In the genomic region with DNA sequence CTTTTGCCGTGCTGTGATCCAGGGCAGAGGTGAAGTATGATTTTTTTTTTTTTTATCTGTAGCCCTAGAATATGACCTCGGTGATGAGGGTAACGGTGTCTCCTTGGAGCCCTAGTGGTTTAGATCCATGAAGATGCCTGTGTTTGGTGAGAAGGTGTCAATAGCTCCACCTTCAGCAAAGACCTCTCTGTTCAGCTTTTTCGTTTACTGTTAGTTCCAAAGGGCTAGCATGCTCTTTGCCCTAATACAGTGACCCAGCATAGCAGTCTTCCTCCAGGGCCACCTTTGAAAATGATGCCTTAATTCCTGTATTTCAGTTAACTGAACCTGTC, we compare ENCODE assay signal across 8 cellular contexts. TPM values are rescaled to one million over a fixed set of nuclear protein-coding genes. Genes with fewer than 3 reads are reported as not detected.
DNase-seq lines count a peak whose midpoint lies in the region; ATAC-seq lines count a peak whose summit lies in the region.

No MANE protein-coding gene starts in this region.

- intact Hi-C loops in activated T-helper 2 cell treated with anti-CD3 and anti-CD28 coated beads, Interferon-gamma antibody, Interleukin-2, Interleukin-4, amounts not matched to agents 10 μg/mL and 5 μg/mL and 100 μg/mL, durations not matched to agents 14 hours and 24 hours and 36 hours (cut with micrococcal nuclease), result loop anchor here (2.0 to 5.0 kb wide), 3 partner anchors 84 to 242 kb away; partner anchors contain the start of genes CFAP70, ECD and FAM149B1

- no peaks in the 10 kb centered on the region for H3K27me3 Mint-ChIP-seq in activated T-helper 2 cell treated with anti-CD3 and anti-CD28 coated beads, Interferon-gamma antibody, Interleukin-2, Interleukin-4, amounts not matched to agents 10 μg/mL and 5 μg/mL and 100 μg/mL, durations not matched to agents 14 hours and 24 hours and 36 hours (ENCODE audit: low read depth)

- DNase-seq in DMS53 treated with DMSO at 0.1 percent for 48 hours (lab: John Stamatoyannopoulos, UW; ENCODE audit: unreplicated experiment) (peak; percentile 8), iPS-NIHi7 (ENCODE audit: extremely low spot score) (peak; percentile 50), HPDE6-E6E7 (ENCODE audit: extremely low spot score) (no peak)
- no peak for DNase-seq in activated T-helper 2 cell treated with anti-CD3 and anti-CD28 coated beads, Interferon-gamma antibody, Interleukin-2, Interleukin-4, amounts not matched to agents 10 μg/mL and 5 μg/mL and 100 μg/mL, durations not matched to agents 14 hours and 24 hours and 36 hours (ENCODE audit: low spot score)

- peaks cover 38% of the 10 kb centered on the region for H3K36me3 Mint-ChIP-seq in activated T-helper 2 cell treated with anti-CD3 and anti-CD28 coated beads, Interferon-gamma antibody, Interleukin-2, Interleukin-4, amounts not matched to agents 10 μg/mL and 5 μg/mL and 100 μg/mL, durations not matched to agents 14 hours and 24 hours and 36 hours (ENCODE audit: low read depth)

- H3K27ac Mint-ChIP-seq in activated T-helper 2 cell treated with anti-CD3 and anti-CD28 coated beads, Interferon-gamma antibody, Interleukin-2, Interleukin-4, amounts not matched to agents 10 μg/mL and 5 μg/mL and 100 μg/mL, durations not matched to agents 14 hours and 24 hours and 36 hours, result peak overlapping the region; percentile 91

- peak overlapping the region; percentile 86 for H3K27ac ChIP-seq in temporal lobe (ENCODE audit: low read depth, low read length)

- peak overlapping the region; percentile 98 for H3K4me3 Mint-ChIP-seq in activated T-helper 2 cell treated with anti-CD3 and anti-CD28 coated beads, Interferon-gamma antibody, Interleukin-2, Interleukin-4, amounts not matched to agents 10 μg/mL and 5 μg/mL and 100 μg/mL, durations not matched to agents 14 hours and 24 hours and 36 hours (ENCODE audit: low read depth)

- ATAC-seq in HG03095 (IDR thresholded peaks at IDR 0.05; ENCODE audit: unreplicated experiment) (peak; percentile 13), GM21423 (IDR thresholded peaks at IDR 0.05; ENCODE audit: unreplicated experiment) (no peak), HG03139 (IDR thresholded peaks at IDR 0.05; ENCODE audit: unreplicated experiment) (no peak)

- peaks cover under 1% of the 10 kb centered on the region for H3K9me3 Mint-ChIP-seq in activated T-helper 2 cell treated with anti-CD3 and anti-CD28 coated beads, Interferon-gamma antibody, Interleukin-2, Interleukin-4, amounts not matched to agents 10 μg/mL and 5 μg/mL and 100 μg/mL, durations not matched to agents 14 hours and 24 hours and 36 hours

- H3K4me1 Mint-ChIP-seq in activated T-helper 2 cell treated with anti-CD3 and anti-CD28 coated beads, Interferon-gamma antibody, Interleukin-2, Interleukin-4, amounts not matched to agents 10 μg/mL and 5 μg/mL and 100 μg/mL, durations not matched to agents 14 hours and 24 hours and 36 hours (ENCODE audit: low read depth), result peaks cover 24% of the 10 kb centered on the region

RNA-seq across cellular contexts. Expression of gene MRPS16, which starts 0.7 kb away (rescaled TPM):
- 145 and 152 TPM in 2 replicates for total RNA-seq in activated T-helper 2 cell treated with anti-CD3 and anti-CD28 coated beads, Interferon-gamma antibody, Interleukin-2, Interleukin-4, amounts not matched to agents 10 μg/mL and 5 μg/mL and 100 μg/mL, durations not matched to agents 14 hours and 24 hours and 36 hours
- total RNA-seq in temporal lobe, result 55.8 TPM

RNA-seq across cellular contexts. Expression of gene DNAJC9, which starts 6.1 kb away (rescaled TPM):
- 50.8 and 52.7 TPM in 2 replicates for total RNA-seq in activated T-helper 2 cell treated with anti-CD3 and anti-CD28 coated beads, Interferon-gamma antibody, Interleukin-2, Interleukin-4, amounts not matched to agents 10 μg/mL and 5 μg/mL and 100 μg/mL, durations not matched to agents 14 hours and 24 hours and 36 hours
- 44.5 TPM for total RNA-seq in temporal lobe

Comparison
In these comparisons a context has a peak if more than half of its experiments do, and no peak if none do; other contexts are left out.
1. DNase-seq: peak in DMS53 treated with DMSO at 0.1 percent for 48 hours (single experiment) and iPS-NIHi7 (single experiment); none in activated T-helper 2 cell treated with anti-CD3 and anti-CD28 coated beads, Interferon-gamma antibody, Interleukin-2, Interleukin-4, amounts not matched to agents 10 μg/mL and 5 μg/mL and 100 μg/mL, durations not matched to agents 14 hours and 24 hours and 36 hours (single experiment) and HPDE6-E6E7 (single experiment).